In the genomic region with DNA sequence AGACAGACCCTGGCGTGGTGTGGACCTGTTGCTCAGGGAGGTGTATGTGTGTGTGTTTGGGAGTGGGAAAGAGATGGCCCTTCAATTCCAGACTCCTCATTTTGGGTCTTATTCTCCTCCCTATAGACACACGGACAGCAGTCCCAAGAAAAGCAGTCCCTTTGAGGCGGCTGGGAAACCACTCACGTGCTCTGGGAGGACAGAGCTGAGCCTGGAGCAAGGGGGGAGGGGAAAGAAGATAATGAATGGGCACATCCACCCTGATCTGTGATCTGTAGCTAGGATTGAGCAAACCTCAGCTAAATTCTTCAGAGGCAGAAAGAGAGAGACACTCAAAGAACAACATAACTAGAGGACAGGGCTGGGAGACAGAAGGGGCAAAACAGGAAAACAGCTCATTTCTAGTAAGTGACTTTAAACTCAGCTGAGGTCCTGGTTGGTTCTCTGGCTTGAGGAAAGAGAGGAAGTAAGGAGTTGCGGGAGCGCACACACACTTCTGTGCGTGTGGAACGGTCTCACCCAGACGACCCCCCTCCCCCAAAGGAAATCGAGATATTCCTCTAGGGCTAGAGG, we compare ENCODE assay signal across 8 cellular contexts. TPM values are rescaled to one million over a fixed set of nuclear protein-coding genes. Genes with fewer than 3 reads are reported as not detected.
DNase-seq lines count a peak whose midpoint lies in the region; ATAC-seq and TF ChIP-seq lines count a peak whose summit lies in the region.

No MANE protein-coding gene starts in this region.

- DNase-seq in NCI-H2227 (lab: John Stamatoyannopoulos, UW; ENCODE audit: unreplicated experiment) (peak; percentile 33), NCI-H2227 treated with DMSO at 0.1 percent for 48 hours (lab: John Stamatoyannopoulos, UW) (no peak), RWPE2 (ENCODE audit: low spot score) (no peak), erythroblast (lab: John Stamatoyannopoulos, UW) (peak; percentile 48 to 62), osteoblast (ENCODE audit: insufficient read length, low spot score, missing footprints) (peak; percentile 76), amniotic stem cell (lab: John Stamatoyannopoulos, UW) (no peak), AG08396 (ENCODE audit: low spot score) (no peak)

- no peak for TF ChIP-seq POLR2A in erythroblast (IDR thresholded peaks at IDR 0.05; ENCODE audit: low read length)

- ATAC-seq in RWPE2 (ENCODE audit: low read depth) = no peak
- ATAC-seq in activated CD4-positive, CD25-positive, alpha-beta regulatory T cell treated with anti-CD3 and anti-CD28 coated beads, Interleukin-2, amount 50 U/mL, for 24 hours = no peak

- peaks cover 33% of the 10 kb centered on the region for H4K20me1 ChIP-seq in osteoblast (ENCODE audit: insufficient read depth, low read length)

- H3K9me3 ChIP-seq in RWPE2 (ENCODE audit: severe bottlenecking) (no peaks in the 10 kb centered on the region), osteoblast (ENCODE audit: low read depth, low read length) (no peaks in the 10 kb centered on the region)

- peaks cover 4% of the 10 kb centered on the region for H3K36me3 ChIP-seq in RWPE2 (ENCODE audit: low read depth)
- H3K36me3 ChIP-seq in osteoblast (ENCODE audit: insufficient read depth, low read length) = peaks cover 13% of the 10 kb centered on the region

- H3K4me3 ChIP-seq in RWPE2 (ENCODE audit: severe bottlenecking) (peak overlapping the region; percentile 74), osteoblast (ENCODE audit: insufficient read depth, low read length) (peak overlapping the region; percentile 99)

- no peak for TF ChIP-seq CTCF in RWPE2 (IDR thresholded peaks at IDR 0.05; ENCODE audit: poor library complexity, severe bottlenecking)
- TF ChIP-seq CTCF in osteoblast (IDR thresholded peaks at IDR 0.05; ENCODE audit: extremely low read depth, low read depth, low read length) = no peak

- peak overlapping the region; percentile 81 for H3K4me2 ChIP-seq in osteoblast (ENCODE audit: insufficient read depth, low read length)

- peaks cover 56% of the 10 kb centered on the region for H3K79me2 ChIP-seq in osteoblast (ENCODE audit: insufficient read depth, low read length)

- H3K27ac ChIP-seq in RWPE2 (ENCODE audit: poor library complexity, severe bottlenecking) (peak overlapping the region; percentile 21), osteoblast (ENCODE audit: low read depth, low read length) (peak overlapping the region; percentile 82)

- H2AFZ ChIP-seq in osteoblast (ENCODE audit: low read length) = peak overlapping the region; percentile 76

- H3K4me1 ChIP-seq in RWPE2 (ENCODE audit: insufficient read depth, poor library complexity, severe bottlenecking) = peaks cover 6% of the 10 kb centered on the region
- H3K4me1 ChIP-seq in osteoblast (ENCODE audit: insufficient read depth, low read length) = peaks cover 9% of the 10 kb centered on the region

- no peaks in the 10 kb centered on the region for H3K27me3 ChIP-seq in RWPE2 (ENCODE audit: insufficient read depth, poor library complexity, severe bottlenecking)
- H3K27me3 ChIP-seq in osteoblast (ENCODE audit: insufficient read depth, low read length) = no peaks in the 10 kb centered on the region

RNA-seq across cellular contexts. Expression of a gene that starts 0.8 kb away (rescaled TPM):
- 80.0 and 90.5 TPM in 2 replicates for total RNA-seq in osteoblast

RNA-seq across cellular contexts. Expression of a gene that starts 26.9 kb away (rescaled TPM):
- total RNA-seq in osteoblast = not detected in 2 replicates

RNA-seq across cellular contexts. Expression of a gene that starts 31.2 kb away (rescaled TPM):
- not detected in 2 replicates for total RNA-seq in osteoblast

RNA-seq across cellular contexts. Expression of a gene that starts 31.4 kb away (rescaled TPM):
- not detected in 2 replicates for total RNA-seq in osteoblast

RNA-seq across cellular contexts. Expression of a gene that starts 32.8 kb away (rescaled TPM):
- 8.3 and 9.0 TPM in 2 replicates for total RNA-seq in osteoblast

Comparison
In these comparisons a context has a peak if more than half of its experiments do, and no peak if none do; other contexts are left out.
1. DNase-seq: peak in NCI-H2227 (single experiment), erythroblast (2 of 2) and osteoblast (single experiment); none in NCI-H2227 treated with DMSO at 0.1 percent for 48 hours (single experiment), RWPE2 (single experiment), amniotic stem cell (single experiment) and AG08396 (single experiment).